32 cellular contexts compared by ENCODE assay signal in genomic region chr1:30627206-30627605, GRCh38.
"Had no signal": no experiment of that assay in that cellular context is flagged by ENCODE, and none has a peak within 500 bp of the region (broad histone marks: within the 10 kb centered on the region; RNA-seq: fewer than 3 reads in every experiment).

No MANE protein-coding gene starts in this region.

- H3K4me1 ChIP-seq: adrenal gland, body of pancreas, breast epithelium had no signal

- H3K27me3 ChIP-seq: body of pancreas, brain microvascular endothelial cell, breast epithelium had no signal

- DNase-seq: activated B cell treated with CpG ODN at 0.5 μM for 24 hours; activated CD4-positive, alpha-beta memory T cell treated with anti-CD3 and anti-CD28 coated beads for 36 hours; activated CD4-positive, alpha-beta T cell treated with anti-CD3 and anti-CD28 coated beads for 4 hours; activated CD4-positive, alpha-beta T cell treated with anti-CD3 and anti-CD28 coated beads, Interleukin-2, amount 10 ng/mL, durations not matched to agents 24 days and 14 days; activated CD4-positive, alpha-beta T cell treated with anti-CD3 and anti-CD28 coated beads, Interleukin-2, amount 50 U/mL, for 1 hour; activated CD4-positive, alpha-beta T cell treated with anti-CD3 and anti-CD28 coated beads, Interleukin-2, amount 50 U/mL, for 4 hours; activated CD4-positive, CD25-positive, alpha-beta regulatory T cell treated with anti-CD3 and anti-CD28 coated beads, Interleukin-2, amount 50 U/mL, for 72 hours; activated CD8-positive, alpha-beta memory T cell treated with anti-CD3 and anti-CD28 coated beads, Interleukin-2, amount 50 U/mL, for 4 hours; activated CD8-positive, alpha-beta T cell treated with anti-CD3 and anti-CD28 coated beads for 36 hours; activated effector memory CD4-positive, alpha-beta T cell treated with anti-CD3 and anti-CD28 coated beads, Interleukin-2, amount 50 U/mL, for 16 hours; activated gamma-delta T cell treated with Interleukin-2 at 50 U/mL for 16 hours; activated naive CD4-positive, alpha-beta T cell; activated naive CD4-positive, alpha-beta T cell treated with anti-CD3 and anti-CD28 coated beads for 36 hours; activated naive CD4-positive, alpha-beta T cell treated with anti-CD3 and anti-CD28 coated beads, Interleukin-2, amount 50 U/mL, for 16 hours; activated naive CD8-positive, alpha-beta T cell treated with anti-CD3 and anti-CD28 coated beads for 36 hours; activated T-cell treated with anti-CD3 and anti-CD28 coated beads for 4 hours; activated T-cell treated with anti-CD3 and anti-CD28 coated beads, Interleukin-2, amount 50 U/mL, for 1 hour; activated T-cell treated with anti-CD3 and anti-CD28 coated beads, Interleukin-2, amount 50 U/mL, for 4 hours; activated T-cell treated with anti-CD3 and anti-CD28 coated beads, Interleukin-2, amount 50 U/mL, for 72 hours; adrenal gland; amniotic stem cell; body of pancreas; brain microvascular endothelial cell; central memory CD4-positive, alpha-beta T cell; T-helper 2 cell; T-helper 9 cell had no signal

- H3K36me3 ChIP-seq: adrenal gland, brain microvascular endothelial cell, breast epithelium had no signal

- FAIRE-seq: astrocyte, TTC549 had no signal

- ATAC-seq: activated CD8-positive, alpha-beta T cell treated with anti-CD3 and anti-CD28 coated beads for 36 hours; activated naive CD4-positive, alpha-beta T cell treated with anti-CD3 and anti-CD28 coated beads, Interleukin-2, amount 50 U/mL, for 72 hours; activated T-cell treated with anti-CD3 and anti-CD28 coated beads, Interleukin-2, amount 50 U/mL, for 4 hours; activated T-cell treated with anti-CD3 and anti-CD28 coated beads, Interleukin-2, amount 50 U/mL, for 72 hours; activated T-helper 17 cell treated with anti-CD3 and anti-CD28 coated beads, Interleukin-2, amount 50 U/mL, for 72 hours; body of pancreas had no signal

- H3K9me3 ChIP-seq: adrenal gland had no signal

- H3K4me3 ChIP-seq: adrenal gland, body of pancreas, breast epithelium had no signal

- H3K27ac ChIP-seq: adrenal gland, body of pancreas, brain microvascular endothelial cell, breast epithelium, VCaP had no signal
